ENCODE assay signal across 1 cellular context in the genomic region with DNA sequence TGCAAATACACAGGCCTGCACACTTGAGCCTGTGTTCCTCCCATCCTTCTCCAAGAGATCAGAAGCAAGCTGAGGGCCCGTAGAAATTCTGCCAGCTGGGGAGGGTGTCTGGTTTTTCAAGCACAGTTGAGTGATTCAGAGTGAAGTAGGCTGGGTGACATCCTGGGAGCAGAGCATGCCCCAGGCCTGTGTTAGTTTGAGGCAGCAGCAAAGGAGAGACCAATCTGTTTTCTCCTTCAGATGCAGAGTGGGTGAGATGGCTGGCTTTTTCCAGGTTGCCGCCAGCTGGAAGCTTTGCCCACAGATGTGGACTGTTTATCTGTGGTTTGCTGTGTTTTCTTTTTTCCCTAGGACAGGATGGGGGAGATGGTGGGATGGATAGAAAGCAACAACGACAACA.
TF ChIP-seq lines count a peak whose summit lies in the region.

No MANE protein-coding gene starts in this region.

TF ChIP-seq in GM12878, 131 proteins besides CTCF, POLR2A, EP300 and RAD21 (continued from another document):
- TF ChIP-seq, protein P1, sequence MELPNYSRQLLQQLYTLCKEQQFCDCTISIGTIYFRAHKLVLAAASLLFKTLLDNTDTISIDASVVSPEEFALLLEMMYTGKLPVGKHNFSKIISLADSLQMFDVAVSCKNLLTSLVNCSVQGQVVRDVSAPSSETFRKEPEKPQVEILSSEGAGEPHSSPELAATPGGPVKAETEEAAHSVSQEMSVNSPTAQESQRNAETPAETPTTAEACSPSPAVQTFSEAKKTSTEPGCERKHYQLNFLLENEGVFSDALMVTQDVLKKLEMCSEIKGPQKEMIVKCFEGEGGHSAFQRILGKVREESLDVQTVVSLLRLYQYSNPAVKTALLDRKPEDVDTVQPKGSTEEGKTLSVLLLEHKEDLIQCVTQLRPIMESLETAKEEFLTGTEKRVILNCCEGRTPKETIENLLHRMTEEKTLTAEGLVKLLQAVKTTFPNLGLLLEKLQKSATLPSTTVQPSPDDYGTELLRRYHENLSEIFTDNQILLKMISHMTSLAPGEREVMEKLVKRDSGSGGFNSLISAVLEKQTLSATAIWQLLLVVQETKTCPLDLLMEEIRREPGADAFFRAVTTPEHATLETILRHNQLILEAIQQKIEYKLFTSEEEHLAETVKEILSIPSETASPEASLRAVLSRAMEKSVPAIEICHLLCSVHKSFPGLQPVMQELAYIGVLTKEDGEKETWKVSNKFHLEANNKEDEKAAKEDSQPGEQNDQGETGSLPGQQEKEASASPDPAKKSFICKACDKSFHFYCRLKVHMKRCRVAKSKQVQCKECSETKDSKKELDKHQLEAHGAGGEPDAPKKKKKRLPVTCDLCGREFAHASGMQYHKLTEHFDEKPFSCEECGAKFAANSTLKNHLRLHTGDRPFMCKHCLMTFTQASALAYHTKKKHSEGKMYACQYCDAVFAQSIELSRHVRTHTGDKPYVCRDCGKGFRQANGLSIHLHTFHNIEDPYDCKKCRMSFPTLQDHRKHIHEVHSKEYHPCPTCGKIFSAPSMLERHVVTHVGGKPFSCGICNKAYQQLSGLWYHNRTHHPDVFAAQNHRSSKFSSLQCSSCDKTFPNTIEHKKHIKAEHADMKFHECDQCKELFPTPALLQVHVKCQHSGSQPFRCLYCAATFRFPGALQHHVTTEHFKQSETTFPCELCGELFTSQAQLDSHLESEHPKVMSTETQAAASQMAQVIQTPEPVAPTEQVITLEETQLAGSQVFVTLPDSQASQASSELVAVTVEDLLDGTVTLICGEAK (IDR thresholded peaks at IDR 0.05; ENCODE audit: borderline replicate concordance): no peak
- TF ChIP-seq, protein P2, sequence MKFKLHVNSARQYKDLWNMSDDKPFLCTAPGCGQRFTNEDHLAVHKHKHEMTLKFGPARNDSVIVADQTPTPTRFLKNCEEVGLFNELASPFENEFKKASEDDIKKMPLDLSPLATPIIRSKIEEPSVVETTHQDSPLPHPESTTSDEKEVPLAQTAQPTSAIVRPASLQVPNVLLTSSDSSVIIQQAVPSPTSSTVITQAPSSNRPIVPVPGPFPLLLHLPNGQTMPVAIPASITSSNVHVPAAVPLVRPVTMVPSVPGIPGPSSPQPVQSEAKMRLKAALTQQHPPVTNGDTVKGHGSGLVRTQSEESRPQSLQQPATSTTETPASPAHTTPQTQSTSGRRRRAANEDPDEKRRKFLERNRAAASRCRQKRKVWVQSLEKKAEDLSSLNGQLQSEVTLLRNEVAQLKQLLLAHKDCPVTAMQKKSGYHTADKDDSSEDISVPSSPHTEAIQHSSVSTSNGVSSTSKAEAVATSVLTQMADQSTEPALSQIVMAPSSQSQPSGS (IDR thresholded peaks at IDR 0.05; ENCODE audit: low read length): no peak
TF ChIP-seq in GM12878: peak in this region for 0.
